Comparison of ENCODE assay signal across 8 cellular contexts in the genomic region with DNA sequence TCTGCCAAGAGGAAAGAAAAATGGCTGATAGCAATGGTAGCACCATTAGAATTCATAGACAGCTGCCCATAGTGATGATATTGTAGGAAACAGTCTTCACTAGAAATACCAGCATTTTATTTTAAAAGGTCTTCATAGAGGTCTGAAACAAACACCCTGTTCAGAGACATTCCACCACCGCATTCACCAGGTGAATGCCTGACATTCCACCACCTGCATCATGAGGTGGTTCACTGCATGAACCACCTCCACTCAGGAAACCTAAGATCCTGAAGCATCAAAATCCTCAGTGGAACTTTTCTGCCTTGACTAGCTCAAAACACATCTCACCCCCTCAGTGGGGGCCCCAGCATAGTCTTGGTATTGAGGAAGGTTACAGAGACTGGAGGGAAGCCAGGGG.
"Had no signal": no experiment of that assay in that cellular context is flagged by ENCODE, and none has a peak within 500 bp of the region (broad histone marks: within the 10 kb centered on the region; RNA-seq: fewer than 3 reads in every experiment).

No MANE protein-coding gene starts in this region.

- H3K9ac ChIP-seq: GM23248, KMS-11 had no signal

- FAIRE-seq: HepG2 had no signal

- H2AFZ ChIP-seq: GM23248 had no signal

- H3K27ac ChIP-seq: GM23248, HL-60, KMS-11 had no signal

- H3K4me2 ChIP-seq: KMS-11 had no signal

- H3K4me1 Mint-ChIP-seq: IgD-negative memory B cell had no signal

- DNase-seq: GM23248, H7, HCEC 1CT, KBM-7 had no signal

- H3K4me3 Mint-ChIP-seq: IgD-negative memory B cell had no signal

- H3K27ac Mint-ChIP-seq: IgD-negative memory B cell had no signal

- H3K27me3 Mint-ChIP-seq: IgD-negative memory B cell had no signal

- ATAC-seq: HepG2 had no signal

- H3K4me3 ChIP-seq: GM23248 had no signal
